In genomic region chr11:33869511-33870422, GRCh38 we compare ENCODE assay signal across 8 cellular contexts. TPM values are rescaled to one million over a fixed set of nuclear protein-coding genes. Genes with fewer than 3 reads are reported as not detected.
DNase-seq lines count a peak whose midpoint lies in the region; ATAC-seq and TF ChIP-seq lines count a peak whose summit lies in the region.

No MANE protein-coding gene starts in this region.

- peak overlapping the region; percentile 54 for H3K9ac ChIP-seq in adipocyte (ENCODE audit: low read length)

- H3K4me3 ChIP-seq in GM08714 (ENCODE audit: low read length) = peak overlapping the region; percentile 66
- peak overlapping the region; percentile 33 for H3K4me3 ChIP-seq in HFF-Myc (replicated peaks; ENCODE audit: low read depth, low read length)
- H3K4me3 ChIP-seq in adipocyte (ENCODE audit: low read length) = peak overlapping the region; percentile 83
- peak overlapping the region; percentile 89 for H3K4me3 ChIP-seq in right cardiac atrium (ENCODE audit: low read length)

- peak; percentile 85 to 90 for ATAC-seq in right cardiac atrium
- ATAC-seq in HG03460 (IDR thresholded peaks at IDR 0.05; ENCODE audit: unreplicated experiment) = no peak

- no peak for DNase-seq in HFF-Myc (ENCODE audit: extremely low read depth, low read depth)
- DNase-seq in NCI-H510A (lab: John Stamatoyannopoulos, UW) = peak; percentile 35
- peak; percentile 58 for DNase-seq in adipocyte (ENCODE audit: low read depth)
- peak; percentile 63 to 83 (median 80) for DNase-seq in right cardiac atrium
- peak; percentile 28 for DNase-seq in progenitor cell of endocrine pancreas (ENCODE audit: low spot score, unreplicated experiment)
- no peak for DNase-seq in effector CD4-positive, alpha-beta T cell

- peak overlapping the region; percentile 78 for H3K4me3 Mint-ChIP-seq in progenitor cell of endocrine pancreas (ENCODE audit: low read depth)

- peak overlapping the region; percentile 68 for H3K27ac Mint-ChIP-seq in progenitor cell of endocrine pancreas

- H3K9me3 Mint-ChIP-seq in progenitor cell of endocrine pancreas (ENCODE audit: low read depth) = no peaks in the 10 kb centered on the region

- H3K4me1 ChIP-seq in adipocyte (ENCODE audit: control insufficient read depth, insufficient read depth, low read length) = peaks cover 3% of the 10 kb centered on the region
- no peaks in the 10 kb centered on the region for H3K4me1 ChIP-seq in right cardiac atrium (ENCODE audit: control insufficient read depth, insufficient read depth, low read length)

- H3K9me3 ChIP-seq in adipocyte (ENCODE audit: control insufficient read depth, low read length) (no peaks in the 10 kb centered on the region), right cardiac atrium (ENCODE audit: control insufficient read depth, low read length) (no peaks in the 10 kb centered on the region)

- no peak for TF ChIP-seq CTCF in HFF-Myc (IDR thresholded peaks at IDR 0.05; ENCODE audit: low read depth, low read length, missing control alignments)
- no peak for TF ChIP-seq CTCF in progenitor cell of endocrine pancreas (IDR thresholded peaks at IDR 0.05; ENCODE audit: unreplicated experiment)

- intact Hi-C loops in right cardiac atrium (cut with DNase I) = loop anchor here in 1 of 4 donors (5.0 kb wide), 1 partner anchor 73 kb away; no protein-coding TSS in a partner anchor

- peaks cover 83% of the 10 kb centered on the region for H3K27me3 Mint-ChIP-seq in progenitor cell of endocrine pancreas

- peaks cover 2% of the 10 kb centered on the region for H3K4me1 Mint-ChIP-seq in progenitor cell of endocrine pancreas (ENCODE audit: low read depth)

- WGBS in right cardiac atrium = under 1% methylated on average over 81 of the region's 81 CpGs

- no peaks in the 10 kb centered on the region for H3K36me3 ChIP-seq in adipocyte (ENCODE audit: control insufficient read depth, insufficient read depth, low read length, severe bottlenecking)

- H3K27ac ChIP-seq in right cardiac atrium (ENCODE audit: low read length) = peak overlapping the region; percentile 57

- no peaks in the 10 kb centered on the region for H3K36me3 Mint-ChIP-seq in progenitor cell of endocrine pancreas (ENCODE audit: insufficient read depth)

- H3K27me3 ChIP-seq in adipocyte (replicated peaks; ENCODE audit: control insufficient read depth, insufficient read depth, low read length) (peaks cover 72% of the 10 kb centered on the region), right cardiac atrium (ENCODE audit: control insufficient read depth, insufficient read depth) (no peaks in the 10 kb centered on the region)

RNA-seq across cellular contexts. Expression of gene LMO2, which starts 22.1 kb away (rescaled TPM):
- total RNA-seq in right cardiac atrium (10 to 100 TPM in 3 of 4 donors, 1 to 10 TPM in 1; 9.9 to 16.8 (median 10.6) TPM), progenitor cell of endocrine pancreas (0.36 and 0.55 TPM in 2 replicates)
- 10.0 TPM for polyA plus RNA-seq in right cardiac atrium

Comparison
In these comparisons a context has a peak if more than half of its experiments do, and no peak if none do; other contexts are left out.
1. H3K4me3 ChIP-seq: peak in every context shown above with its lines; median percentile 89 in right cardiac atrium; 83 in adipocyte; 66 in GM08714; 33 in HFF-Myc.
2. DNase-seq: peak in NCI-H510A (single experiment), adipocyte (single experiment), right cardiac atrium (3 of 3) and progenitor cell of endocrine pancreas (single experiment); none in HFF-Myc (single experiment) and effector CD4-positive, alpha-beta T cell (single experiment).